1 cellular context compared by ENCODE assay signal in the genomic region with DNA sequence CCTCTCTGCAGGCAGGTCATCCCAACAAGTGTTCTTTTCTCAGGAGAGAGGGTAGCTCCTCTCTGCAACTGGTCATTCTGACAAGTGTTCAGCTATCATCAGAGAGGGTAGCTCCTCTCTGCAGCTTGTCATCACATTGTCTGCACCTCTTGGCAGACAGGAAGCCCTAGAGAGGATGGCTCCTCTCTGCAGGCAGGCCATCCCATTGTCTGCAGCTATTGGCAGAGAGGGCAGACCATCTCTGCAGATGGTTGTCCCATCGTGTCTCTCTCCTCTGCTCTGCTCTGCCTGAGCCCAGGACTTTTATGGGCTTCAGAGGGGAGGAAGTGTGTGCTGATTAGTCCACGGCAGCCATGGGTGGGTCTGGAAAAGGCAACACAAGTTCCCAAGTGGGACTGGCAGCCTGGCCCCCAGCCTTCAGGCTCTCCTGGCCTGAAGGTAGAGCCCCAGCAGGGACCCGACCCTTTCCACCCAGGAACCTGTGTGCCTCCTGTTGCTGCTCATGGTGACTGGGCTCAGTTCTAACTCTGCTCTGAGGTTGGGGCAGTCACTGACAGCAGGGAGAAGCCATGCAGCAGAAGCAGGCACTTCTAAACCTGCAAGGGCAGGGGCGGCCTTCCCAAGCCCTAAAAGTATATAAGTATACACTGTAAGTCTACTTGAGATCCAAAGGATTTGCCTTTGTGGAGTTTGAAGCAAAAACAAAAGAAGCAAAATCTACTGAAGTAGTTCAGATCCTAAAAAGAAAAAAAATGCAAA.
TF ChIP-seq lines count a peak whose summit lies in the region.

No MANE protein-coding gene starts in this region.

TF ChIP-seq in H1, 55 proteins besides CTCF, POLR2A, EP300 and RAD21 (continued from another document):
- TF ChIP-seq KDM1A (IDR thresholded peaks at IDR 0.05; ENCODE audit: borderline replicate concordance, low read length), result no peak
- no peak for TF ChIP-seq CHD2 (IDR thresholded peaks at IDR 0.05; ENCODE audit: low read length)
- no peak for TF ChIP-seq SIRT6 (IDR thresholded peaks at IDR 0.05; ENCODE audit: low read length)
- no peak for TF ChIP-seq HDAC6 (IDR thresholded peaks at IDR 0.05; ENCODE audit: low read depth, low read length)
- TF ChIP-seq RFX5 (IDR thresholded peaks at IDR 0.05; ENCODE audit: borderline replicate concordance, low read depth, low read length), result no peak
- TF ChIP-seq USF2 (IDR thresholded peaks at IDR 0.05; ENCODE audit: low read length), result no peak
- no peak for TF ChIP-seq BRCA1 (IDR thresholded peaks at IDR 0.05; ENCODE audit: low read depth, low read length)
- TF ChIP-seq GTF2F1 (IDR thresholded peaks at IDR 0.05; ENCODE audit: borderline replicate concordance, low read depth, low read length), result no peak
- TF ChIP-seq TBP (IDR thresholded peaks at IDR 0.05; ENCODE audit: low read depth, low read length), result no peak
- no peak for TF ChIP-seq BCL11A (IDR thresholded peaks at IDR 0.05; ENCODE audit: low read depth in 2 of 2, low read length in 2 of 2)
- no peak for TF ChIP-seq MAFK (IDR thresholded peaks at IDR 0.05; ENCODE audit: low read depth, low read length)
- no peak for TF ChIP-seq SIX5 (IDR thresholded peaks at IDR 0.05; ENCODE audit: low read depth, low read length)
- no peak for TF ChIP-seq SAP30 (IDR thresholded peaks at IDR 0.05; ENCODE audit: insufficient read depth, insufficient replicate concordance, low read length)
- TF ChIP-seq ATF3 (IDR thresholded peaks at IDR 0.05; ENCODE audit: insufficient read depth, low read depth, low read length), result no peak
TF ChIP-seq in H1: peak in this region for 0.
